In the genomic region with DNA sequence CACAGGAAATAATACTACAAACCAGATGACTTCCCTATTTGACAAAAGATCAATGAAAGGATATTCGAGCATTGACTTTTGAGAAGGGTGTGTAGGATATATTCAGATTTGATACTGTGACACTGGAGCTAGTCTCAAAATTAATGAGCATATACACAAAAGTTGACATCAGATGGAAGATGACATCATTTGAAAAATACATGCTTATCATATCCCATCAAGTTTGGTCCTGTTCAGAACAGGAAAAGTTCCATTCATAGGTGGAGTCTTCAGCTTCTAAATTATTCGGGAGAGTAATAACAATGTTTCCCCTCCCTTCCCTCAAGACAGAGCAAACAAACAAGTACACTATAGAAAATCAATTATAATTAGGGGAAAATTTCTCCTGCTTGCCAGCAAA, we compare ENCODE assay signal across 2 cellular contexts.
TF ChIP-seq lines count a peak whose summit lies in the region.

No MANE protein-coding gene starts in this region.

TF ChIP-seq in HepG2, 621 proteins besides CTCF, POLR2A, EP300 and RAD21:
- TF ChIP-seq PRMT3 (CRISPR knock-in tag; IDR thresholded peaks at IDR 0.05; ENCODE audit: borderline replicate concordance, low read depth): no peak
- no peak for TF ChIP-seq TBX3 (IDR thresholded peaks at IDR 0.05; ENCODE audit: borderline replicate concordance)
- TF ChIP-seq ELF4 (CRISPR knock-in tag; IDR thresholded peaks at IDR 0.05; ENCODE audit: borderline replicate concordance): no peak
- TF ChIP-seq ATF7 (IDR thresholded peaks at IDR 0.05): peak; percentile 56
- no peak for TF ChIP-seq ATF7 (CRISPR knock-in tag; IDR thresholded peaks at IDR 0.05)

TF ChIP-seq in H1, 55 proteins besides CTCF, POLR2A, EP300 and RAD21:
- no peak for TF ChIP-seq KDM1A (IDR thresholded peaks at IDR 0.05; ENCODE audit: borderline replicate concordance, low read length)
- no peak for TF ChIP-seq NRF1 (IDR thresholded peaks at IDR 0.05; ENCODE audit: low read depth, low read length)
- no peak for TF ChIP-seq SP4 (IDR thresholded peaks at IDR 0.05; ENCODE audit: low read length)
- TF ChIP-seq RNF2 (IDR thresholded peaks at IDR 0.05; ENCODE audit: borderline replicate concordance, low read depth, low read length, missing control alignments, poor library complexity, severe bottlenecking): no peak
- no peak for TF ChIP-seq PHF8 (conservative IDR thresholded peaks at IDR 0.05; ENCODE audit: low read depth, low read length)
- no peak for TF ChIP-seq TAF7 (optimal IDR thresholded peaks at IDR 0.05; ENCODE audit: borderline replicate concordance, low read depth, low read length)
- TF ChIP-seq SP1 (IDR thresholded peaks at IDR 0.05; ENCODE audit: low read depth, low read length): no peak
- TF ChIP-seq KDM4A (IDR thresholded peaks at IDR 0.05; ENCODE audit: low read depth, low read length, severe bottlenecking): no peak
- no peak for TF ChIP-seq TCF12 (IDR thresholded peaks at IDR 0.05; ENCODE audit: low read depth, low read length)
